In the genomic region with DNA sequence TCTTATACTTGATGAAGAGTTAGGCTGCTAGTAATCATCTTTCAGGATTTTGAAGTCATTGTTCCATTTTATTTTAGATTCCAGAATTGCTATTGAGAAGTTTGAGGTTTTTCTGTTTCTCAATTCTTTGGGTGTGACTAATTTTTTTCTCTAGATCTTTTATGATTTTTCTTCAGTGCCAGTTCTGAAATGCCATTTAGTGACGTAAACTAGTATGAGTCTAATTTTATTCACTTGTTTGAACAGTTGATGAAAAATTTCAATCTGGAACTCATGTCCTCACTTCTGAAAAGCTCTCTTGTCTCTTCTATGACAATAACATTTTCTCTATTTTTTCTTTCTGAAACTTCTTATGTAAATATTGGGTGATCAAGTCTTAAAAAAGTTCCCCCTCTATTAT, we compare ENCODE assay signal across 27 cellular contexts.
DNase-seq lines count a peak whose midpoint lies in the region; ATAC-seq and TF ChIP-seq lines count a peak whose summit lies in the region.
"Had no signal": no experiment of that assay in that cellular context is flagged by ENCODE, and none has a peak within 500 bp of the region (broad histone marks: within the 10 kb centered on the region; RNA-seq: fewer than 3 reads in every experiment).

No MANE protein-coding gene starts in this region.

- H3K9me3 ChIP-seq in osteoblast (ENCODE audit: low read depth, low read length) = no peaks in the 10 kb centered on the region
- H3K9me3 ChIP-seq: breast epithelium, heart left ventricle, right atrium auricular region, spleen, testis had no signal

- no peaks in the 10 kb centered on the region for H3K79me2 ChIP-seq in osteoblast (ENCODE audit: insufficient read depth, low read length)

- DNase-seq in AG10803 (ENCODE audit: low read depth) (peak; percentile 78), HFFc6 (peak; percentile 22), fibroblast of gingiva (ENCODE audit: low read depth) (peak; percentile 61), osteoblast (ENCODE audit: insufficient read length, low spot score, missing footprints) (peak; percentile 80), NCI-H1436 treated with DMSO at 0.1 percent for 48 hours (lab: John Stamatoyannopoulos, UW) (no peak), A172 (ENCODE audit: low spot score) (no peak)
- no peak for DNase-seq in activated naive CD4-positive, alpha-beta T cell treated with anti-CD3 and anti-CD28 coated beads, Interleukin-2, amount 50 U/mL, for 72 hours (ENCODE audit: low spot score in 2 of 2)
- DNase-seq in activated CD4-positive, CD25-positive, alpha-beta regulatory T cell treated with anti-CD3 and anti-CD28 coated beads, Interleukin-2, amount 50 U/mL, for 72 hours = no peak
- DNase-seq: activated CD4-positive, alpha-beta memory T cell treated with anti-CD3 and anti-CD28 coated beads, Interleukin-2, amount 10 ng/mL, durations not matched to agents 7 days and 5 days; activated CD8-positive, alpha-beta memory T cell treated with anti-CD3 and anti-CD28 coated beads, Interleukin-2, amount 50 U/mL, for 4 hours; activated naive CD4-positive, alpha-beta T cell treated with Interleukin-2 at 50 U/mL for 16 hours; COR-L47; heart left ventricle; MV-4-11; naive B cell; NCI-H82; posterior cingulate gyrus; SIG-M5; spleen; stimulated activated CD4-positive, alpha-beta T cell treated with anti-CD3 and anti-CD28 coated beads, Interleukin-2, amount 100 ng/mL, for 24 hours; stimulated activated naive CD8-positive, alpha-beta T cell treated with anti-CD3 and anti-CD28 coated beads, Interleukin-15, Interleukin-2, amounts not matched to agents 100 U/mL and 50 U/mL, for 24 hours; testis had no signal

- ATAC-seq in activated naive CD4-positive, alpha-beta T cell treated with anti-CD3 and anti-CD28 coated beads, Interleukin-2, amount 50 U/mL, for 72 hours = no peak
- ATAC-seq: heart left ventricle; stimulated activated naive CD8-positive, alpha-beta T cell treated with anti-CD3 and anti-CD28 coated beads, Interleukin-15, Interleukin-2, amounts not matched to agents 100 U/mL and 50 U/mL, for 24 hours had no signal

- TF ChIP-seq CTCF in AG10803 (conservative IDR thresholded peaks at IDR 0.05; ENCODE audit: low read length) (no peak), HFFc6 (IDR thresholded peaks at IDR 0.05) (no peak), osteoblast (IDR thresholded peaks at IDR 0.05; ENCODE audit: extremely low read depth, low read depth, low read length) (no peak)

- H3K4me2 ChIP-seq in osteoblast (ENCODE audit: insufficient read depth, low read length) = no peak overlapping the region
- H3K4me2 ChIP-seq: KMS-11 had no signal

- no peaks in the 10 kb centered on the region; the same call in 1 of the 2 replicates for H3K36me3 Mint-ChIP-seq in HFFc6 (ENCODE audit: low read depth)
- no peaks in the 10 kb centered on the region for H3K36me3 Mint-ChIP-seq in activated naive CD4-positive, alpha-beta T cell treated with anti-CD3 and anti-CD28 coated beads, Interleukin-2, amount 50 U/mL, for 72 hours
- H3K36me3 Mint-ChIP-seq: naive B cell had no signal

- H3K4me3 Mint-ChIP-seq in HFFc6 = no peak overlapping the region
- H3K4me3 Mint-ChIP-seq: activated CD4-positive, alpha-beta memory T cell treated with anti-CD3 and anti-CD28 coated beads, Interleukin-2, amount 10 ng/mL, durations not matched to agents 7 days and 5 days; naive B cell had no signal

- no peak overlapping the region for H3K4me3 ChIP-seq in AG10803 (ENCODE audit: low read length)
- no peak overlapping the region for H3K4me3 ChIP-seq in osteoblast (ENCODE audit: insufficient read depth, low read length)
- H3K4me3 ChIP-seq: breast epithelium, heart left ventricle, right atrium auricular region, spleen, testis had no signal

- H3K27me3 ChIP-seq in osteoblast (ENCODE audit: insufficient read depth, low read length) = no peaks in the 10 kb centered on the region
- H3K27me3 ChIP-seq: breast epithelium, heart left ventricle, right atrium auricular region, spleen, testis had no signal

- no peak overlapping the region for H2AFZ ChIP-seq in osteoblast (ENCODE audit: low read length)

- no peaks in the 10 kb centered on the region for H4K20me1 ChIP-seq in osteoblast (ENCODE audit: insufficient read depth, low read length)

- H3K4me1 ChIP-seq in osteoblast (ENCODE audit: insufficient read depth, low read length) = peaks cover 10% of the 10 kb centered on the region
- H3K4me1 ChIP-seq: breast epithelium, right atrium auricular region, spleen, testis had no signal

- H3K27ac Mint-ChIP-seq in HFFc6 = no peak overlapping the region
- H3K27ac Mint-ChIP-seq in activated naive CD4-positive, alpha-beta T cell treated with anti-CD3 and anti-CD28 coated beads, Interleukin-2, amount 50 U/mL, for 72 hours = no peak overlapping the region
- H3K27ac Mint-ChIP-seq: activated CD4-positive, alpha-beta memory T cell treated with anti-CD3 and anti-CD28 coated beads, Interleukin-2, amount 10 ng/mL, durations not matched to agents 7 days and 5 days had no signal

- peaks cover 1% of the 10 kb centered on the region; the same call in 1 of the 2 replicates for H3K27me3 Mint-ChIP-seq in HFFc6 (ENCODE audit: insufficient read depth)
- H3K27me3 Mint-ChIP-seq: activated CD4-positive, alpha-beta memory T cell treated with anti-CD3 and anti-CD28 coated beads, Interleukin-2, amount 10 ng/mL, durations not matched to agents 7 days and 5 days had no signal

- H3K4me1 Mint-ChIP-seq in HFFc6 (ENCODE audit: low read depth) = peaks cover 26% of the 10 kb centered on the region; the same call in 1 of the 2 replicates
- H3K4me1 Mint-ChIP-seq: activated CD4-positive, alpha-beta memory T cell treated with anti-CD3 and anti-CD28 coated beads, Interleukin-2, amount 10 ng/mL, durations not matched to agents 7 days and 5 days; naive B cell had no signal

- H3K27ac ChIP-seq in osteoblast (ENCODE audit: low read depth, low read length) = no peak overlapping the region
- H3K27ac ChIP-seq: breast epithelium, C4-2B, heart left ventricle, HL-60, KMS-11, right atrium auricular region, spleen, testis had no signal

- peaks cover 11% of the 10 kb centered on the region for H3K9me3 Mint-ChIP-seq in HFFc6
- H3K9me3 Mint-ChIP-seq in activated naive CD4-positive, alpha-beta T cell treated with anti-CD3 and anti-CD28 coated beads, Interleukin-2, amount 50 U/mL, for 72 hours = no peaks in the 10 kb centered on the region
- H3K9me3 Mint-ChIP-seq: activated CD4-positive, alpha-beta memory T cell treated with anti-CD3 and anti-CD28 coated beads, Interleukin-2, amount 10 ng/mL, durations not matched to agents 7 days and 5 days had no signal

- no peaks in the 10 kb centered on the region for H3K36me3 ChIP-seq in osteoblast (ENCODE audit: insufficient read depth, low read length)
- H3K36me3 ChIP-seq: breast epithelium, heart left ventricle, right atrium auricular region, spleen had no signal

Comparison
In these comparisons a context has a peak if more than half of its experiments do, and no peak if none do; other contexts are left out.
1. DNase-seq: peak in AG10803 (single experiment), HFFc6 (single experiment), fibroblast of gingiva (single experiment) and osteoblast (single experiment); none in activated naive CD4-positive, alpha-beta T cell treated with anti-CD3 and anti-CD28 coated beads, Interleukin-2, amount 50 U/mL, for 72 hours (0 of 2), activated CD4-positive, CD25-positive, alpha-beta regulatory T cell treated with anti-CD3 and anti-CD28 coated beads, Interleukin-2, amount 50 U/mL, for 72 hours (single experiment), NCI-H1436 treated with DMSO at 0.1 percent for 48 hours (single experiment) and A172 (single experiment).